21 cellular contexts compared by ENCODE assay signal in the genomic region with DNA sequence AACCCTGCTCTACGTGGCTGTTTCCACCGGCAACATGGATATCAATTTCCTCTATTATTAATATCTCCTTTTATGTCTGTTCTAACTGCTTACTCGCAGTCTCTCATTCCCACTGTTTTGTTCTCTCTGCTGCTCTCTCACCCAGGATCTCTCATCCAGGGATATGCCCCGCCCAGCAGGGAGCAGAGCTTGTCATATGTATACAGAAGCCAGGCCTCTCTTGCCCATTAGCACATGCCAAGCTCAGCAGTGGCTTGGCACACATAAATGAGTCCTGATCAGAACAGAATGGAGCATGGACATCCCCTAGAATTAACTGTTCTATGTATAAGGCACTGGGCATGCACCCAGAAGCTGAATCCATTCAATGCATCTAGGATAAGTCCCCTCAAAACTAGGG.
DNase-seq lines count a peak whose midpoint lies in the region; ATAC-seq and TF ChIP-seq lines count a peak whose summit lies in the region.
"Had no signal": no experiment of that assay in that cellular context is flagged by ENCODE, and none has a peak within 500 bp of the region (broad histone marks: within the 10 kb centered on the region; RNA-seq: fewer than 3 reads in every experiment).

No MANE protein-coding gene starts in this region.

- H3K27ac ChIP-seq in right atrium auricular region: no peak overlapping the region
- peak overlapping the region; percentile 63 for H3K27ac ChIP-seq in cingulate gyrus (ENCODE audit: low read depth, low read length)
- H3K27ac ChIP-seq in layer of hippocampus (ENCODE audit: low read depth, low read length): peak overlapping the region; percentile 50
- H3K27ac ChIP-seq: gastrocnemius medialis, SK-N-MC had no signal

- intact Hi-C loops in Right ventricle myocardium inferior (cut with DNase I): loop anchor here (2.0 kb wide), 1 partner anchor 18 kb away; no protein-coding TSS in a partner anchor

- H3K9me3 ChIP-seq in right atrium auricular region: no peaks in the 10 kb centered on the region
- H3K9me3 ChIP-seq: gastrocnemius medialis, stomach had no signal

- no peaks in the 10 kb centered on the region for H3K27me3 ChIP-seq in right atrium auricular region
- H3K27me3 ChIP-seq in layer of hippocampus (ENCODE audit: control insufficient read depth, insufficient read depth, low read length): no peaks in the 10 kb centered on the region
- H3K27me3 ChIP-seq: gastrocnemius medialis, stomach had no signal

- ATAC-seq in Right ventricle myocardium inferior: peak; percentile 91
- ATAC-seq in HG02973 (IDR thresholded peaks at IDR 0.05; ENCODE audit: unreplicated experiment): no peak
- no peak for ATAC-seq in esophagus mucosa
- no peak for ATAC-seq in GM18858 (IDR thresholded peaks at IDR 0.05; ENCODE audit: unreplicated experiment)
- ATAC-seq: PC-3 had no signal

- no peaks in the 10 kb centered on the region for H3K36me3 ChIP-seq in right atrium auricular region
- H3K36me3 ChIP-seq: gastrocnemius medialis, stomach had no signal

- peaks cover 0 to 13% of the 10 kb centered on the region in 2 donors for H3K4me1 ChIP-seq in right atrium auricular region

- no peak for TF ChIP-seq CTCF in right atrium auricular region (IDR thresholded peaks at IDR 0.05)

- DNase-seq in Right ventricle myocardium inferior (ENCODE audit: missing footprints) (peak; percentile 69), right atrium auricular region (ENCODE audit: low spot score) (no peak), HT-29 (ENCODE audit: low spot score) (no peak)
- DNase-seq: ACHN; activated CD4-positive, alpha-beta T cell treated with anti-CD3 and anti-CD28 coated beads for 1 hour; activated gamma-delta T cell treated with Interleukin-2 at 50 U/mL for 16 hours; CD4-positive, alpha-beta T cell; cortex of kidney; gastrocnemius medialis; Kasumi-1; NCI-H1694; NCI-H510A treated with DMSO at 0.1 percent for 48 hours; PC-3; stomach; T1000 had no signal

- no peak overlapping the region for H3K4me3 ChIP-seq in right atrium auricular region
- H3K4me3 ChIP-seq: gastrocnemius medialis, SK-N-MC, stomach had no signal

Comparison
In these comparisons a context has a peak if more than half of its experiments do, and no peak if none do; other contexts are left out.
1. H3K27ac ChIP-seq: peak in cingulate gyrus (single experiment) and layer of hippocampus (single experiment); none in right atrium auricular region (0 of 2).